26 cellular contexts compared by ENCODE assay signal in the genomic region with DNA sequence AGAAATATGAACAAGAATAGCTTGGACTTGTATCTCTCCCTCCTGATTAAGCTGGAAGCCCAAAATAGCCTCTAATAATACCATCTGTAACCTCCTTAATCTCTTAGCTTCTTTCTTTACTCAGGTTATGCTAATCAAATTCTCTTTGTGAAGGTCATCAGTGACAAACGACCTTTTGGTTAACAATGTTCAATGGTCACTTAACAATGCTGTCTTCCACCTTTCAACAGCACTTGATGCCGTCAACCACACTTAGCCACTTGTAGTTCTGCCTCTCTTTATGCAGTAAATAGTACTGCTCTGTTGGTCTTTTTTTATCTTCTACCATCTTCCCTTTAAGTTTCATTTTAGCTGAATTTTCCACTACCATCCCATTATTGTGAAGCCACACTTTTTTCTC.
DNase-seq lines count a peak whose midpoint lies in the region; ATAC-seq, FAIRE-seq and TF ChIP-seq lines count a peak whose summit lies in the region.
"Had no signal": no experiment of that assay in that cellular context is flagged by ENCODE, and none has a peak within 500 bp of the region (broad histone marks: within the 10 kb centered on the region; RNA-seq: fewer than 3 reads in every experiment).

No MANE protein-coding gene starts in this region.

- H3K27me3 Mint-ChIP-seq in astrocyte (ENCODE audit: low read depth, unreplicated experiment), result no peaks in the 10 kb centered on the region
- H3K27me3 Mint-ChIP-seq: CD4-positive, alpha-beta T cell had no signal

- FAIRE-seq in astrocyte (lab: Jason Lieb, UNC), result peak; percentile 56
- FAIRE-seq: A204.1, D721Med, GM12878, GM19239 had no signal

- peaks cover 5% of the 10 kb centered on the region for H3K4me1 Mint-ChIP-seq in astrocyte (ENCODE audit: low read depth, unreplicated experiment)
- H3K4me1 Mint-ChIP-seq: CD14-positive monocyte; CD8-positive, alpha-beta memory T cell had no signal

- in situ Hi-C loops in brain microvascular endothelial cell (cut with HindIII; ENCODE audit: low pct_ligation_motif_present, low sequenced_read_pairs), result no loop called here

- no peak overlapping the region for H3K4me3 Mint-ChIP-seq in astrocyte (ENCODE audit: unreplicated experiment)
- H3K4me3 Mint-ChIP-seq: CD14-positive monocyte; CD4-positive, alpha-beta T cell; CD8-positive, alpha-beta memory T cell had no signal

- H3K36me3 Mint-ChIP-seq in astrocyte (ENCODE audit: low read depth, unreplicated experiment), result no peaks in the 10 kb centered on the region
- H3K36me3 Mint-ChIP-seq: CD14-positive monocyte; CD8-positive, alpha-beta memory T cell had no signal

- no peaks in the 10 kb centered on the region for H3K27me3 ChIP-seq in cardiac muscle cell
- no peaks in the 10 kb centered on the region for H3K27me3 ChIP-seq in right atrium auricular region
- no peaks in the 10 kb centered on the region for H3K27me3 ChIP-seq in astrocyte (ENCODE audit: insufficient read depth, low read length)
- no peaks in the 10 kb centered on the region for H3K27me3 ChIP-seq in brain microvascular endothelial cell (replicated peaks)
- H3K27me3 ChIP-seq: BE2C; BLaER1 treated with 17β-estradiol and CSF1 and Interleukin-3, amounts not matched to agents 10 nM and 100 nM had no signal

- no peak overlapping the region for H2AFZ ChIP-seq in astrocyte (ENCODE audit: low read depth, low read length)

- H4K20me1 ChIP-seq in astrocyte (ENCODE audit: insufficient read depth, low read length), result no peaks in the 10 kb centered on the region
- H4K20me1 ChIP-seq: BLaER1 treated with 17β-estradiol and CSF1 and Interleukin-3, amounts not matched to agents 10 nM and 100 nM had no signal

- peak; percentile 7 for DNase-seq in NCI-H82 (lab: John Stamatoyannopoulos, UW)
- DNase-seq in NCI-H82 treated with DMSO at 0.1 percent for 48 hours (lab: John Stamatoyannopoulos, UW; ENCODE audit: unreplicated experiment), result no peak
- peak in 1 of 2 donors; percentile 87 for DNase-seq in cardiac muscle cell (ENCODE audit: low read depth in 1 of 2, low spot score in 1 of 2)
- no peak for DNase-seq in right atrium auricular region (ENCODE audit: low spot score)
- no peak for DNase-seq in astrocyte (ENCODE audit: low read depth)
- no peak for DNase-seq in brain microvascular endothelial cell
- DNase-seq: ACHN; AML-193; BE2C; CD4-positive, alpha-beta T cell; CD8-positive, alpha-beta memory T cell; DMS 273 treated with DMSO at 0.1 percent for 48 hours; DMS79; EL; GDM1; GOT3; H7; HCEC 1CT had no signal

- no peak overlapping the region for H3K4me2 ChIP-seq in astrocyte (ENCODE audit: low read length)
- H3K4me2 ChIP-seq: BLaER1 treated with 17β-estradiol and CSF1 and Interleukin-3, amounts not matched to agents 10 nM and 100 nM had no signal

- ATAC-seq in GM19397 (IDR thresholded peaks at IDR 0.05; ENCODE audit: unreplicated experiment), result no peak
- ATAC-seq: GM12878 had no signal

- no peaks in the 10 kb centered on the region for H3K79me2 ChIP-seq in astrocyte (ENCODE audit: insufficient read depth, low read length)

- H3K4me3 ChIP-seq in cardiac muscle cell (no peak overlapping the region), right atrium auricular region (no peak overlapping the region), astrocyte (ENCODE audit: insufficient read depth, low read depth, low read length) (no peak overlapping the region), brain microvascular endothelial cell (ENCODE audit: low read depth, low read length) (no peak overlapping the region)
- H3K4me3 ChIP-seq: BLaER1 treated with 17β-estradiol and CSF1 and Interleukin-3, amounts not matched to agents 10 nM and 100 nM; GM12878 had no signal

- H3K36me3 ChIP-seq in cardiac muscle cell (no peaks in the 10 kb centered on the region), right atrium auricular region (no peaks in the 10 kb centered on the region), astrocyte (ENCODE audit: insufficient read depth, low read length) (no peaks in the 10 kb centered on the region), brain microvascular endothelial cell (replicated peaks) (no peaks in the 10 kb centered on the region)
- H3K36me3 ChIP-seq: BE2C; BLaER1 treated with 17β-estradiol and CSF1 and Interleukin-3, amounts not matched to agents 10 nM and 100 nM had no signal

- H3K9ac ChIP-seq in astrocyte (ENCODE audit: low read length), result no peak overlapping the region
- H3K9ac ChIP-seq: BLaER1 treated with 17β-estradiol and CSF1 and Interleukin-3, amounts not matched to agents 10 nM and 100 nM had no signal

- H3K27ac Mint-ChIP-seq in astrocyte (ENCODE audit: unreplicated experiment), result no peak overlapping the region
- H3K27ac Mint-ChIP-seq: CD14-positive monocyte; CD4-positive, alpha-beta T cell; CD8-positive, alpha-beta memory T cell had no signal

- no peak for TF ChIP-seq CTCF in cardiac muscle cell (IDR thresholded peaks at IDR 0.05; ENCODE audit: low read depth, low read length)
- TF ChIP-seq CTCF in right atrium auricular region (IDR thresholded peaks at IDR 0.05), result no peak
- TF ChIP-seq CTCF in astrocyte (IDR thresholded peaks at IDR 0.05; ENCODE audit: insufficient read depth, low read depth, low read length), result no peak
- TF ChIP-seq CTCF in brain microvascular endothelial cell (IDR thresholded peaks at IDR 0.05; ENCODE audit: low read depth, low read length, missing control alignments), result no peak

- H3K27ac ChIP-seq in cardiac muscle cell (peak overlapping the region; percentile 76), right atrium auricular region (no peak overlapping the region), astrocyte (ENCODE audit: low read depth, low read length) (no peak overlapping the region), brain microvascular endothelial cell (no peak overlapping the region)
- H3K27ac ChIP-seq: 22Rv1; BLaER1 treated with 17β-estradiol and CSF1 and Interleukin-3, amounts not matched to agents 10 nM and 100 nM had no signal

- H3K4me1 ChIP-seq in cardiac muscle cell (ENCODE audit: low read depth) (peaks cover 35% of the 10 kb centered on the region), right atrium auricular region (no peaks in the 10 kb centered on the region), astrocyte (ENCODE audit: insufficient read depth, low read length) (peaks cover 4% of the 10 kb centered on the region)
- H3K4me1 ChIP-seq: BLaER1 treated with 17β-estradiol and CSF1 and Interleukin-3, amounts not matched to agents 10 nM and 100 nM had no signal

- peaks cover 2% of the 10 kb centered on the region for H3K9me3 Mint-ChIP-seq in astrocyte (ENCODE audit: unreplicated experiment)
- H3K9me3 Mint-ChIP-seq: CD4-positive, alpha-beta T cell had no signal

- H3K9me3 ChIP-seq in cardiac muscle cell (ENCODE audit: low read depth) (no peaks in the 10 kb centered on the region), right atrium auricular region (peaks cover 0 to 11% of the 10 kb centered on the region in 2 donors), astrocyte (ENCODE audit: insufficient read depth, low read depth, low read length) (no peaks in the 10 kb centered on the region)
- H3K9me3 ChIP-seq: BE2C had no signal
